Comparison of ENCODE assay signal across 10 cellular contexts in the genomic region with DNA sequence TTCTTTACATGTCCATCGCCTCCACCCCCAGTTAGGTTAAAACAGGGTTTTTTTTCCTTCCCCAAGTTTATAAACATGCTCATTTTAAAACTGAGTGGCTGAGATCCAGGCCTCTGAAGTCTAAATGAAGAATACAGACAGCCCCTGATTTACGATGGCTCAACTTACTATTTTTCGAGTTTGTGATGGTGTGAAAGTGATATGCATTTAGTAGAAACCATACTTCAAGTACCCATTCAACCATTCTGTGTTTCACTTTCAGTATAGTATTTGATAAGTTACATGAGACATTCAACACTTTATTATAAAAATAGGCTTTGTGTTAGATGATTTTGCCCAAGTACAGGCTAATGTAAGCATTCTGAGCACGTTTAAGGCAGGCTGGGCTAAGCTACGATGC. TPM values are rescaled to one million over a fixed set of nuclear protein-coding genes. Genes with fewer than 3 reads are reported as not detected.
DNase-seq lines count a peak whose midpoint lies in the region; ATAC-seq and TF ChIP-seq lines count a peak whose summit lies in the region.
"Had no signal": no experiment of that assay in that cellular context is flagged by ENCODE, and none has a peak within 500 bp of the region (broad histone marks: within the 10 kb centered on the region; RNA-seq: fewer than 3 reads in every experiment).

No MANE protein-coding gene starts in this region.

- H3K4me1 Mint-ChIP-seq in central memory CD8-positive, alpha-beta T cell: peaks cover 22% of the 10 kb centered on the region

- in situ Hi-C loops in GM23248 (cut with MboI): no loop called here

- H3K27ac Mint-ChIP-seq in central memory CD8-positive, alpha-beta T cell (ENCODE audit: low read depth): peak overlapping the region; percentile 84

- H3F3A ChIP-seq in GM23248 (ENCODE audit: insufficient read depth): no peaks in the 10 kb centered on the region

- H3K9ac ChIP-seq in GM23248: no peak overlapping the region

- ATAC-seq in GM19467 (IDR thresholded peaks at IDR 0.05; ENCODE audit: unreplicated experiment) (peak; percentile 55), HG03520 (IDR thresholded peaks at IDR 0.05; ENCODE audit: unreplicated experiment) (peak; percentile 55), GM19463 (IDR thresholded peaks at IDR 0.05; ENCODE audit: unreplicated experiment) (no peak), Right ventricle myocardium inferior (no peak)
- ATAC-seq in central memory CD8-positive, alpha-beta T cell (replicated peaks; ENCODE audit: extremely low read depth, poor library complexity, severe bottlenecking): peak; percentile 61

- no peak overlapping the region for H2AFZ ChIP-seq in GM23248

- H4K20me1 ChIP-seq in GM23248 (ENCODE audit: insufficient read depth): no peaks in the 10 kb centered on the region

- no peak overlapping the region for H3K4me2 ChIP-seq in GM23248 (ENCODE audit: unreplicated experiment)

- H3K4me3 ChIP-seq in GM12875 (ENCODE audit: low read depth, low read length) (peak overlapping the region; percentile 21), GM23248 (no peak overlapping the region)

- H3K4me3 Mint-ChIP-seq in central memory CD8-positive, alpha-beta T cell: peak overlapping the region; percentile 83

- no peak for DNase-seq in central memory CD8-positive, alpha-beta T cell (ENCODE audit: low spot score in 2 of 2)
- DNase-seq in GM23248 (no peak), Right ventricle myocardium inferior (ENCODE audit: missing footprints) (no peak), MV-4-11 (lab: John Stamatoyannopoulos, UW) (no peak)
- DNase-seq: NCI-H2107, SHP77 treated with DMSO at 0.1 percent for 48 hours had no signal

- H3K27me3 ChIP-seq in GM23248 (replicated peaks; ENCODE audit: insufficient read depth): no peaks in the 10 kb centered on the region

- no peaks in the 10 kb centered on the region for H3K36me3 ChIP-seq in GM23248 (ENCODE audit: low read depth)

- no peaks in the 10 kb centered on the region for H3K79me2 ChIP-seq in GM23248 (ENCODE audit: insufficient read depth)

- H3K9me3 ChIP-seq in GM23248 (ENCODE audit: low read depth): no peaks in the 10 kb centered on the region

- H3K4me1 ChIP-seq in GM23248 (ENCODE audit: insufficient read depth): no peaks in the 10 kb centered on the region

- H3K36me3 Mint-ChIP-seq in central memory CD8-positive, alpha-beta T cell (ENCODE audit: insufficient read depth): peaks cover 2% of the 10 kb centered on the region

- no peak overlapping the region for H3K27ac ChIP-seq in GM23248

- H3K9me2 ChIP-seq in GM23248 (ENCODE audit: insufficient read depth): no peaks in the 10 kb centered on the region

- TF ChIP-seq CTCF in GM12875 (IDR thresholded peaks at IDR 0.05; ENCODE audit: borderline replicate concordance, insufficient read depth, low read depth, low read length): no peak

- no peaks in the 10 kb centered on the region for H3K9me3 Mint-ChIP-seq in central memory CD8-positive, alpha-beta T cell

- no peaks in the 10 kb centered on the region for H3K27me3 Mint-ChIP-seq in central memory CD8-positive, alpha-beta T cell

- intact Hi-C loops in Right ventricle myocardium inferior (cut with DNase I): no loop called here

- WGBS in GM23248 (ENCODE audit: low coverage in 1 of 2, low lambda C conversion rate in 2 of 2, missing lambda C conversion rate in 2 of 2), 2 experiments: 86 to 90% methylated on average over 5 of the region's 5 CpGs

RNA-seq across cellular contexts. Expression of gene GNB5, which starts 30.5 kb away (rescaled TPM):
- 39.1 and 42.8 TPM in 2 replicates for total RNA-seq in GM23248 (2014; rRNA removed; shearing (Covaris generic))
- polyA plus RNA-seq in GM23248 (2016; fragmentation: Nextera tagmentation; extraction: Ambion mirVana): 39.9 and 42.4 TPM in 2 replicates
- total RNA-seq in Right ventricle myocardium inferior: 10.6 TPM

Comparison
In these comparisons a context has a peak if more than half of its experiments do, and no peak if none do; other contexts are left out.
1. ATAC-seq: peak in GM19467 (single experiment), HG03520 (single experiment) and central memory CD8-positive, alpha-beta T cell (single experiment); none in GM19463 (single experiment) and Right ventricle myocardium inferior (single experiment).